In genomic region chr4:145176641-145177432, GRCh38 we compare ENCODE assay signal across 8 cellular contexts. TPM values are rescaled to one million over a fixed set of nuclear protein-coding genes. Genes with fewer than 3 reads are reported as not detected.
A peak's percentile ranks its signal among the peaks of the same experiment; 100 is the strongest.
DNase-seq lines count a peak whose midpoint lies in the region; ATAC-seq, FAIRE-seq and TF ChIP-seq lines count a peak whose summit lies in the region.

No MANE protein-coding gene starts in this region.

- TF ChIP-seq POLR2A in A549 (IDR thresholded peaks at IDR 0.05; ENCODE audit: low read length), result no peak

- H3K36me3 ChIP-seq in HUES64 (ENCODE audit: insufficient read depth, low read length) (peaks cover 26% of the 10 kb centered on the region), mesenchymal stem cell (ENCODE audit: control insufficient read depth in 1 of 2, insufficient read depth in 2 of 2, low read depth in 1 of 2, low read length in 2 of 2) (peaks cover 2 to 10% of the 10 kb centered on the region in 2 experiments)

- ATAC-seq in A549, result no peak
- ATAC-seq in GM18517 (IDR thresholded peaks at IDR 0.05; ENCODE audit: unreplicated experiment), result no peak

- TF ChIP-seq RAD21 in A549 (conservative IDR thresholded peaks at IDR 0.05 in 1 of 2, IDR thresholded peaks at IDR 0.05 in 1 of 2), result no peak

- FAIRE-seq in A549 (lab: Jason Lieb, UNC), result no peak

- TF ChIP-seq EP300 in A549 (IDR thresholded peaks at IDR 0.05), result no peak

- no peak overlapping the region for H2AFZ ChIP-seq in mesenchymal stem cell (ENCODE audit: low read depth, low read length)

- no peak overlapping the region for H2BK5ac ChIP-seq in mesenchymal stem cell (ENCODE audit: low read depth, low read length, poor library complexity, severe bottlenecking)

- no peak overlapping the region for H2AK5ac ChIP-seq in mesenchymal stem cell (ENCODE audit: low read length, severe bottlenecking)

- H2BK15ac ChIP-seq in mesenchymal stem cell (ENCODE audit: low read depth, poor library complexity, severe bottlenecking), result no peak overlapping the region

- no peak overlapping the region for H3K4ac ChIP-seq in mesenchymal stem cell (ENCODE audit: low read depth in 1 of 2, low read length in 2 of 2)

- peak overlapping the region; percentile 65; the same call in 1 of the 3 replicates for H3K4me3 ChIP-seq in A549
- peak overlapping the region; percentile 94 for H3K4me3 ChIP-seq in HUES64 (ENCODE audit: low read length)
- peak overlapping the region in 1 of 2 experiments; percentile 89 for H3K4me3 ChIP-seq in mesenchymal stem cell (ENCODE audit: insufficient read depth in 1 of 2, low read depth in 1 of 2, low read length in 2 of 2)

- H3K14ac ChIP-seq in mesenchymal stem cell (ENCODE audit: low read length in 2 of 2), result no peak overlapping the region

- H3K27ac ChIP-seq in A549, result no peak overlapping the region; a peak in 1 of 6 replicates
- no peak overlapping the region for H3K27ac ChIP-seq in HUES64 (ENCODE audit: low read depth, low read length)
- H3K27ac ChIP-seq in mesenchymal stem cell (ENCODE audit: low read length, poor library complexity, severe bottlenecking), result no peak overlapping the region

- CTCF ChIA-PET in A549 (lab: Yijun Ruan, JAX), result interaction anchor here (0.7 kb wide), 1 partner anchor 60 kb away, joined by 3 read pairs; no protein-coding TSS in a partner anchor

- peak overlapping the region in 1 of 2 experiments; percentile 23 for H3K18ac ChIP-seq in mesenchymal stem cell (ENCODE audit: low read depth in 1 of 2, low read length in 2 of 2)

- TF ChIP-seq CTCF in A549 (IDR thresholded peaks at IDR 0.05), result no peak

- H4K91ac ChIP-seq in mesenchymal stem cell (ENCODE audit: low read length), result no peak overlapping the region

- DNase-seq in A549 (ENCODE audit: low read depth in 1 of 2, low spot score in 1 of 2), result no peak
- DNase-seq in amniotic epithelial cell (ENCODE audit: low read depth), result peak; percentile 11
- DNase-seq in mesenchymal stem cell, result peak; percentile 10
- DNase-seq in iPS-NIHi11 (ENCODE audit: low spot score), result no peak
- DNase-seq in cerebellar cortex (ENCODE audit: low spot score), result no peak
- DNase-seq in effector CD4-positive, alpha-beta T cell, result no peak

- H3K23ac ChIP-seq in mesenchymal stem cell (ENCODE audit: low read length in 2 of 2), result no peak overlapping the region

- H2BK120ac ChIP-seq in mesenchymal stem cell (ENCODE audit: low read depth, low read length), result no peak overlapping the region

- 83% methylated on average over 9 of the region's 9 CpGs for WGBS in A549 (ENCODE audit: missing lambda C conversion rate)
- WGBS in HUES64, result 90% methylated on average over 9 of the region's 9 CpGs
- WGBS in mesenchymal stem cell, result 88% methylated on average over 7 of the region's 9 CpGs

- H3K27me3 ChIP-seq in HUES64 (ENCODE audit: insufficient read depth, low read length) (no peaks in the 10 kb centered on the region), mesenchymal stem cell (ENCODE audit: control insufficient read depth in 1 of 2, insufficient read depth in 1 of 2, low read length in 2 of 2) (no peaks in the 10 kb centered on the region)

- H3K9ac ChIP-seq in HUES64 (ENCODE audit: low read depth, low read length) (no peak overlapping the region), mesenchymal stem cell (ENCODE audit: low read length) (peak overlapping the region; percentile 94)

- peak overlapping the region in 1 of 2 experiments; percentile 83 for H2BK12ac ChIP-seq in mesenchymal stem cell (ENCODE audit: low read length in 2 of 2)

- H3K79me1 ChIP-seq in mesenchymal stem cell (replicated peaks; ENCODE audit: low read length, poor library complexity, severe bottlenecking), result peaks cover 7% of the 10 kb centered on the region

- H3K9me3 ChIP-seq in A549 (no peaks in the 10 kb centered on the region), HUES64 (ENCODE audit: insufficient read depth, low read depth, low read length) (no peaks in the 10 kb centered on the region), mesenchymal stem cell (ENCODE audit: control insufficient read depth, low read length) (no peaks in the 10 kb centered on the region)

- no peak overlapping the region for H4K8ac ChIP-seq in mesenchymal stem cell (ENCODE audit: low read length)

- POLR2A ChIA-PET in A549 (lab: Yijun Ruan, JAX), result no interaction called here

- H3K4me1 ChIP-seq in A549, result peaks cover 13% of the 10 kb centered on the region; the same call in 2 of the 3 replicates
- peaks cover 17% of the 10 kb centered on the region; the same call in 1 of the 2 replicates for H3K4me1 ChIP-seq in HUES64 (ENCODE audit: insufficient read depth, low read length)
- H3K4me1 ChIP-seq in mesenchymal stem cell (ENCODE audit: control insufficient read depth, insufficient read depth, low read depth, low read length), result peaks cover 4% of the 10 kb centered on the region

- peak overlapping the region; percentile 79 for H3K4me2 ChIP-seq in A549
- H3K4me2 ChIP-seq in mesenchymal stem cell (ENCODE audit: low read length, poor library complexity, severe bottlenecking), result peak overlapping the region; percentile 13

TF ChIP-seq in A549, 52 proteins besides CTCF, POLR2A, EP300 and RAD21:
- no peak for TF ChIP-seq BHLHE40 (IDR thresholded peaks at IDR 0.05; ENCODE audit: low read depth, low read length)
- no peak for TF ChIP-seq FOXS1 (CRISPR knock-in tag; IDR thresholded peaks at IDR 0.05)
- no peak for TF ChIP-seq FOSL2 (IDR thresholded peaks at IDR 0.05)
- no peak for TF ChIP-seq FOSL2 (CRISPR knock-in tag; IDR thresholded peaks at IDR 0.05)
- TF ChIP-seq SMC3 (IDR thresholded peaks at IDR 0.05), result no peak
- no peak for TF ChIP-seq EHF (CRISPR knock-in tag; IDR thresholded peaks at IDR 0.05)
- no peak for TF ChIP-seq FOSB (CRISPR knock-in tag; IDR thresholded peaks at IDR 0.05)
TF ChIP-seq in A549: peak in this region for 0.

RNA-seq across cellular contexts. Expression of gene OTUD4, which starts 3.6 kb away (rescaled TPM):
- 28.3 and 34.8 TPM in 2 replicates for polyA plus RNA-seq in A549 (2011; rRNA removed)
- polyA plus RNA-seq in A549 (2012; cell fraction: cytosol; rRNA removed), result 5.9 and 6.6 TPM in 2 replicates
- polyA plus RNA-seq in A549 (2012; cell fraction: nucleus; rRNA removed), result 4.3 and 6.5 TPM in 2 replicates
- polyA plus RNA-seq in A549 (2017; fragmentation: RNase III; extraction: RNeasy Plus Mini Kit Qiagen cat#74134 plus additional on column Dnase treatment), result 11.5 to 13.1 TPM (median 12.6 TPM) in 3 replicates
- polyA minus RNA-seq in A549 (2011; rRNA and poly(A)+ RNA removed), result 24.8 and 26.2 TPM in 2 replicates
- polyA plus RNA-seq in HUES64 (2013, experiment 1 of 2), result 28.0 TPM
- polyA plus RNA-seq in HUES64 (2013, experiment 2 of 2), result 26.2 TPM
- polyA plus RNA-seq in mesenchymal stem cell (2013, experiment 1 of 2), result 16.7 TPM
- 16.8 TPM for polyA plus RNA-seq in mesenchymal stem cell (2013, experiment 2 of 2)

Comparison
In these comparisons a context has a peak if more than half of its experiments do, and no peak if none do; other contexts are left out.
1. DNase-seq: peak in amniotic epithelial cell (single experiment) and mesenchymal stem cell (single experiment); none in A549 (0 of 2), iPS-NIHi11 (single experiment), cerebellar cortex (single experiment) and effector CD4-positive, alpha-beta T cell (single experiment).